In genomic region chr13:97185751-97186150, GRCh38 we compare ENCODE assay signal across 20 cellular contexts. TPM values are rescaled to one million over a fixed set of nuclear protein-coding genes. Genes with fewer than 3 reads are reported as not detected.
DNase-seq lines count a peak whose midpoint lies in the region; ATAC-seq and TF ChIP-seq lines count a peak whose summit lies in the region.
"Had no signal": no experiment of that assay in that cellular context is flagged by ENCODE, and none has a peak within 500 bp of the region (broad histone marks: within the 10 kb centered on the region; RNA-seq: fewer than 3 reads in every experiment).

No MANE protein-coding gene starts in this region.

- H3K27ac Mint-ChIP-seq in Caco-2 (ENCODE audit: unreplicated experiment) (peak overlapping the region; percentile 26), GM23338 (no peak overlapping the region), endodermal cell (no peak overlapping the region)
- H3K27ac Mint-ChIP-seq: CD4-positive, alpha-beta memory T cell; CD4-positive, CD25-positive, alpha-beta regulatory T cell; CD8-positive, alpha-beta memory T cell had no signal

- peak overlapping the region; percentile 61 for H4K91ac ChIP-seq in trophoblast cell (ENCODE audit: low read depth, low read length)

- H3K9me2 ChIP-seq in GM23338 (ENCODE audit: insufficient read depth), result no peaks in the 10 kb centered on the region

- H3K9ac ChIP-seq in endodermal cell (ENCODE audit: extremely low read depth, low read length, poor library complexity, severe bottlenecking) (no peak overlapping the region), trophoblast cell (ENCODE audit: low read length) (no peak overlapping the region)
- H3K9ac ChIP-seq: BLaER1 had no signal

- H3K27me3 ChIP-seq in Caco-2 (replicated peaks; ENCODE audit: control insufficient read depth, insufficient read depth, low read length), result no peaks in the 10 kb centered on the region
- H3K27me3 ChIP-seq in GM23338 (ENCODE audit: insufficient read depth), result no peaks in the 10 kb centered on the region
- H3K27me3 ChIP-seq in endodermal cell (ENCODE audit: control insufficient read depth, insufficient read depth, low read length, poor library complexity, severe bottlenecking), result peaks cover 35% of the 10 kb centered on the region
- H3K27me3 ChIP-seq in trophoblast cell (ENCODE audit: insufficient read depth, low read length), result no peaks in the 10 kb centered on the region
- no peaks in the 10 kb centered on the region for H3K27me3 ChIP-seq in adrenal gland
- H3K27me3 ChIP-seq: BE2C, BLaER1 had no signal

- H3K79me2 ChIP-seq in GM23338 (replicated peaks; ENCODE audit: insufficient read depth), result no peaks in the 10 kb centered on the region
- no peaks in the 10 kb centered on the region for H3K79me2 ChIP-seq in trophoblast cell (ENCODE audit: control insufficient read depth, insufficient read depth, low read length, poor library complexity)

- H3K9me3 ChIP-seq in Caco-2 (no peaks in the 10 kb centered on the region), endodermal cell (ENCODE audit: control insufficient read depth, low read length) (peaks cover 32% of the 10 kb centered on the region), trophoblast cell (ENCODE audit: insufficient read depth, low read depth, low read length) (no peaks in the 10 kb centered on the region), adrenal gland (replicated peaks in 1 of 3) (no peaks in the 10 kb centered on the region)
- H3K9me3 ChIP-seq: BE2C, BLaER1 had no signal

- H2BK5ac ChIP-seq in trophoblast cell (ENCODE audit: low read depth, low read length, poor library complexity), result peak overlapping the region; percentile 70

- H3K9me3 Mint-ChIP-seq in Caco-2 (ENCODE audit: unreplicated experiment) (peaks cover 10% of the 10 kb centered on the region), GM23338 (no peaks in the 10 kb centered on the region), endodermal cell (peaks cover 21% of the 10 kb centered on the region)
- H3K9me3 Mint-ChIP-seq: CD8-positive, alpha-beta memory T cell had no signal

- WGBS in endodermal cell (ENCODE audit: insufficient coverage in 1 of 2, insufficient read length in 1 of 2), 2 experiments, result 89 to 95% methylated on average over 2 to 3 of the region's 3 CpGs
- no CpG with 5 or more reads among the region's 3 CpGs for WGBS in trophoblast cell (ENCODE audit: extremely low coverage, insufficient coverage, insufficient read length)
- 93 to 97% (median 94%) methylated on average over 3 of the region's 3 CpGs for WGBS in adrenal gland, 4 donors

- no peaks in the 10 kb centered on the region for H3K27me3 Mint-ChIP-seq in Caco-2 (ENCODE audit: insufficient read depth, unreplicated experiment)
- H3K27me3 Mint-ChIP-seq in GM23338 (ENCODE audit: insufficient read depth, low read depth, poor library complexity), result peaks cover 2% of the 10 kb centered on the region
- peaks cover 71% of the 10 kb centered on the region for H3K27me3 Mint-ChIP-seq in endodermal cell (ENCODE audit: insufficient read depth)

- peak overlapping the region; percentile 70 for H4K8ac ChIP-seq in trophoblast cell (ENCODE audit: low read depth, low read length)

- no peak overlapping the region for H2AK5ac ChIP-seq in trophoblast cell (ENCODE audit: low read length)

- no peaks in the 10 kb centered on the region for H3F3A ChIP-seq in GM23338 (replicated peaks; ENCODE audit: low read depth)

- H3K14ac ChIP-seq in trophoblast cell (ENCODE audit: low read length), result peak overlapping the region; percentile 57

- H2AFZ ChIP-seq in GM23338 (0 out of 2 replicates have a peak overlapping the region, but pooled peaks have one; percentile 5), trophoblast cell (ENCODE audit: insufficient read depth, low read length, poor library complexity) (no peak overlapping the region)

- peaks cover 21% of the 10 kb centered on the region for H3K4me1 Mint-ChIP-seq in Caco-2 (ENCODE audit: low read depth, unreplicated experiment)
- H3K4me1 Mint-ChIP-seq in GM23338, result no peaks in the 10 kb centered on the region
- H3K4me1 Mint-ChIP-seq in endodermal cell, result no peaks in the 10 kb centered on the region

- H3K79me1 ChIP-seq in trophoblast cell (ENCODE audit: low read length), result peaks cover 19% of the 10 kb centered on the region

- no peaks in the 10 kb centered on the region for H3K36me3 ChIP-seq in Caco-2 (ENCODE audit: control insufficient read depth, insufficient read depth, low read length)
- H3K36me3 ChIP-seq in GM23338 (ENCODE audit: insufficient read depth), result no peaks in the 10 kb centered on the region
- H3K36me3 ChIP-seq in endodermal cell (ENCODE audit: control insufficient read depth, insufficient read depth, low read length), result no peaks in the 10 kb centered on the region
- H3K36me3 ChIP-seq in trophoblast cell (ENCODE audit: control insufficient read depth in 1 of 2, insufficient read depth in 2 of 2, low read length in 2 of 2), result no peaks in the 10 kb centered on the region
- no peaks in the 10 kb centered on the region for H3K36me3 ChIP-seq in adrenal gland (replicated peaks in 1 of 2)
- H3K36me3 ChIP-seq: BE2C, BLaER1 had no signal

- H3K4me2 ChIP-seq in GM23338, result no peak overlapping the region
- H3K4me2 ChIP-seq in trophoblast cell (ENCODE audit: low read length), result no peak overlapping the region
- H3K4me2 ChIP-seq: BLaER1 had no signal

- H3K27ac ChIP-seq in GM23338 (ENCODE audit: low read depth) (no peak overlapping the region), endodermal cell (ENCODE audit: low read depth, low read length) (no peak overlapping the region), trophoblast cell (ENCODE audit: low read depth, low read length) (peak overlapping the region; percentile 67), adrenal gland (no peak overlapping the region)
- H3K27ac ChIP-seq: BLaER1 had no signal

- H3K4me3 ChIP-seq in Caco-2 (ENCODE audit: low read depth, low read length) (no peak overlapping the region), GM23338 (no peak overlapping the region), endodermal cell (ENCODE audit: low read length) (peak overlapping the region; percentile 65), trophoblast cell (ENCODE audit: low read depth, low read length) (no peak overlapping the region), adrenal gland (no peak overlapping the region)
- H3K4me3 ChIP-seq: BLaER1 had no signal

- no peak overlapping the region for H3K4me3 Mint-ChIP-seq in Caco-2 (ENCODE audit: unreplicated experiment)
- H3K4me3 Mint-ChIP-seq in GM23338, result no peak overlapping the region
- H3K4me3 Mint-ChIP-seq in endodermal cell, result no peak overlapping the region
- H3K4me3 Mint-ChIP-seq: CD4-positive, alpha-beta memory T cell; CD4-positive, CD25-positive, alpha-beta regulatory T cell; CD8-positive, alpha-beta memory T cell had no signal

- H4K12ac ChIP-seq in trophoblast cell (ENCODE audit: low read depth, low read length), result peak overlapping the region; percentile 31

- DNase-seq in Caco-2 (no peak), GM23338 (ENCODE audit: low spot score) (no peak), endodermal cell (no peak), trophoblast cell (peak; percentile 90 to 93), HPDE6-E6E7 (ENCODE audit: extremely low spot score) (no peak), adrenal gland (no peak)
- DNase-seq: 8988T; ACHN; BE2C; C1 segment of cervical spinal cord; Calu3; CD4-positive, alpha-beta memory T cell; CD4-positive, CD25-positive, alpha-beta regulatory T cell; CD8-positive, alpha-beta memory T cell; COR-L47; DMS79 treated with DMSO at 0.1 percent for 48 hours; GF-D8 had no signal

- no peak overlapping the region for H3K4ac ChIP-seq in trophoblast cell (ENCODE audit: low read depth, low read length)

- CTCF ChIA-PET in Caco-2 (lab: Charles Lee), result interaction anchor here (0.6 kb wide), 2 partner anchors 167 to 544 kb away, joined by 3 read pairs; no protein-coding TSS in a partner anchor

- no peaks in the 10 kb centered on the region for H3K36me3 Mint-ChIP-seq in Caco-2 (ENCODE audit: insufficient read depth, unreplicated experiment)
- no peaks in the 10 kb centered on the region for H3K36me3 Mint-ChIP-seq in GM23338 (ENCODE audit: low read depth)
- H3K36me3 Mint-ChIP-seq in endodermal cell (ENCODE audit: low read depth), result no peaks in the 10 kb centered on the region
- H3K36me3 Mint-ChIP-seq: CD14-positive monocyte; CD4-positive, alpha-beta memory T cell; CD4-positive, CD25-positive, alpha-beta regulatory T cell; CD8-positive, alpha-beta memory T cell had no signal

- POLR2A ChIA-PET in Caco-2 (lab: Charles Lee), result no interaction called here

- peak overlapping the region; percentile 28 for H3K18ac ChIP-seq in trophoblast cell (ENCODE audit: low read length)

- H3K4me1 ChIP-seq in Caco-2 (peaks cover 11% of the 10 kb centered on the region), GM23338 (ENCODE audit: insufficient read depth) (no peaks in the 10 kb centered on the region), endodermal cell (ENCODE audit: control insufficient read depth, insufficient read depth, low read length) (no peaks in the 10 kb centered on the region), trophoblast cell (ENCODE audit: control insufficient read depth in 1 of 2, insufficient read depth in 2 of 2, low read length in 2 of 2) (peaks cover 4 to 12% of the 10 kb centered on the region in 2 experiments), adrenal gland (replicated peaks in 1 of 2) (no peaks in the 10 kb centered on the region)
- H3K4me1 ChIP-seq: BLaER1 had no signal

- H3K23ac ChIP-seq in trophoblast cell (ENCODE audit: low read length), result no peak overlapping the region

- H2BK12ac ChIP-seq in trophoblast cell (ENCODE audit: low read length), result peak overlapping the region; percentile 68

- TF ChIP-seq CTCF in Caco-2 (IDR thresholded peaks at IDR 0.05; ENCODE audit: insufficient read depth in 1 of 2, low read depth in 1 of 2, low read length in 1 of 2, severe bottlenecking in 1 of 2, unreplicated experiment in 1 of 2), result no peak
- no peak for TF ChIP-seq CTCF in GM23338 (conservative IDR thresholded peaks at IDR 0.05; ENCODE audit: low read depth in 2 of 2)
- TF ChIP-seq CTCF in endodermal cell (conservative IDR thresholded peaks at IDR 0.05), result no peak
- TF ChIP-seq CTCF in adrenal gland (IDR thresholded peaks at IDR 0.05), result no peak

- no peak for TF ChIP-seq POLR2A in adrenal gland (IDR thresholded peaks at IDR 0.05)

- ATAC-seq in GM23338 (no peak), HG03139 (IDR thresholded peaks at IDR 0.05; ENCODE audit: unreplicated experiment) (no peak)

- peak overlapping the region; percentile 47 for H2BK120ac ChIP-seq in trophoblast cell (ENCODE audit: insufficient read depth, low read length, poor library complexity)

- intact Hi-C loops in Caco-2 (cut with micrococcal nuclease; ENCODE audit: unreplicated experiment) (no loop called here), adrenal gland (cut with DNase I) (no loop called here)

- BruUV-seq in Caco-2 (replicated peaks; lab: Mats Ljungman, UMichigan), result no TSS peak

- no peaks in the 10 kb centered on the region for H4K20me1 ChIP-seq in GM23338 (replicated peaks; ENCODE audit: insufficient read depth)
- H4K20me1 ChIP-seq: BLaER1 had no signal

RNA-seq across cellular contexts. Expression of gene MBNL2, which starts 36.4 kb away (rescaled TPM):
- total RNA-seq in Caco-2 (2022) (41.6 TPM in 2 replicates), endodermal cell (1 to 10 TPM; 1.7 to 3.3 TPM), adrenal gland (100 to 1,000 TPM; 102 to 250 (median 163) TPM)
- 1.3 and 3.2 TPM in 2 replicates for total RNA-seq in GM23338 (2014; rRNA removed; shearing (Covaris generic))
- polyA plus RNA-seq in GM23338 (2016; fragmentation: Nextera tagmentation; extraction: Ambion mirVana) (0.49 and 0.55 TPM in 2 replicates), adrenal gland (100 to 1,000 TPM in 1 of 3 donors, 10 to 100 TPM in 2; 29.2 to 119 (median 40.2) TPM)
- polyA plus RNA-seq in endodermal cell (2013, experiment 1 of 2), result 22.0 TPM
- polyA plus RNA-seq in endodermal cell (2013, experiment 2 of 2), result 22.7 TPM
- 173 and 175 TPM in 2 replicates for polyA plus RNA-seq in trophoblast cell (2013)

Comparison
In these comparisons a context has a peak if more than half of its experiments do, and no peak if none do; other contexts are left out.
1. DNase-seq: peak in trophoblast cell (2 of 2); none in Caco-2 (0 of 2), GM23338 (single experiment), endodermal cell (single experiment), HPDE6-E6E7 (single experiment) and adrenal gland (0 of 7).